ENCODE assay signal across 10 cellular contexts in the genomic region with DNA sequence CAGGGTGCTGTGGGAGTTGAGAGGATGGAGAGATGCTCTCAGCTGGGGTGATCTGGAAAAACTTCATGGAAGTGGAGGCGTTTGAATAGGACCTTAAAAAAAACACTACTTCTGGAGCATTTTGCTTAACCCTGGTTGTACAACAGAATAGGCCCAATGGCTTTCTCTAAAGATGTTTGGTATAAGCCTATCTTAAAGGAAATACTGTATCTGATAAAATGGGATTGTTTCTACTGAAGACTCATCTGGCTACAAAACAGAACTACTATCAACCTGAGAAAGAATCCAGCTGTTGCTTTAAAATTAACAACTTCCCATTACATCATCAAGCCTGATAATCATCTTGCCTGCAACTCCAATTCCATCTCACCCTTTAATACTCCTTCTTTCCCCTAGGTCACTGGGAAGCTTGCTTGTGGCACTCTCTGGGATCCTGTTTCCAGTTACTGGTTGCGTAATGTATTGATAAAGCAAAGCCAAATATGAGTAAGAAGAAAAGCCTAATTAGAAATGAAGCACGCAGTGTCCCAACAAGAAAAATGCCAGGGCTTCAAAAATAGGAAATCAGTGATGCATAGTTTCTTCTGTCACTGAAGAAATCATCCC. TPM values are rescaled to one million over a fixed set of nuclear protein-coding genes. Genes with fewer than 3 reads are reported as not detected.
DNase-seq lines count a peak whose midpoint lies in the region; ATAC-seq and TF ChIP-seq lines count a peak whose summit lies in the region.
"Not testable (repeated sequence)": the region's sequence is repeated elsewhere in the genome, so short reads cannot be mapped to it uniquely, and the experiment has no call there.
"Had no signal": no experiment of that assay in that cellular context is flagged by ENCODE, and none has a peak within 500 bp of the region (broad histone marks: within the 10 kb centered on the region; RNA-seq: fewer than 3 reads in every experiment).

No MANE protein-coding gene starts in this region.

- not testable (repeated sequence) for TF ChIP-seq RAD21 in SK-N-SH (IDR thresholded peaks at IDR 0.05; ENCODE audit: low read length)

- peaks cover 36% of the 10 kb centered on the region for H3K79me2 ChIP-seq in SK-N-SH (ENCODE audit: insufficient read depth)

- POLR2A ChIA-PET in HEK293 (lab: Yijun Ruan, JAX); SK-N-SH (lab: Yijun Ruan, JAX): not testable (repeated sequence)

- not testable (repeated sequence) for H3K36me3 ChIP-seq in HEK293 (ENCODE audit: control insufficient read depth in 2 of 2, insufficient read depth in 1 of 2, low read length in 2 of 2); SK-N-SH (replicated peaks in 1 of 2; ENCODE audit: control insufficient read depth in 1 of 2, insufficient read depth in 2 of 2, low read length in 1 of 2); psoas muscle (ENCODE audit: insufficient read depth in 1 of 2, low read depth in 1 of 2); aorta (ENCODE audit: control insufficient read depth in 1 of 2, insufficient read depth in 2 of 2, low read length in 1 of 2)

- H3K9me2 ChIP-seq in SK-N-SH = not testable (repeated sequence)

- not testable (repeated sequence) for H4K20me1 ChIP-seq in SK-N-SH (ENCODE audit: insufficient read depth)

- 0 out of 2 replicates have a peak overlapping the region, but pooled peaks have one; percentile 37 for H3K4me2 ChIP-seq in SK-N-SH

- H3F3A ChIP-seq in SK-N-SH (replicated peaks; ENCODE audit: insufficient read depth) = peaks cover 36% of the 10 kb centered on the region

- not testable (repeated sequence) for H3K27ac ChIP-seq in HEK293 (ENCODE audit: extremely low read depth, low read depth, low read length); aorta (ENCODE audit: low read depth in 1 of 2, low read length in 2 of 2)
- H3K27ac ChIP-seq in SK-N-SH (ENCODE audit: low read depth in 2 of 2, low read length in 1 of 2) (peak overlapping the region in 1 of 2 experiments; percentile 97; a peak in 2 of 4 replicates), psoas muscle (peak overlapping the region; percentile 91)

- peak; percentile 84 for DNase-seq in AG09309 (ENCODE audit: low read depth)
- not testable (repeated sequence) for DNase-seq in SK-N-SH, psoas muscle, aorta
- peak; percentile 42 for DNase-seq in choroid plexus epithelial cell (ENCODE audit: low read depth)
- DNase-seq in foreskin fibroblast = peak; percentile 84 to 85
- DNase-seq in iris pigment epithelial cell (ENCODE audit: low read depth) = peak; percentile 57

- not testable (repeated sequence) for ATAC-seq in psoas muscle
- ATAC-seq in aorta (ENCODE audit: low FRiP score) = peak; percentile 78

- TF ChIP-seq EP300 in SK-N-SH (IDR thresholded peaks at IDR 0.05; ENCODE audit: borderline replicate concordance in 1 of 2, low read depth in 1 of 2, low read length in 1 of 2) = not testable (repeated sequence)

- H3K4me3 ChIP-seq in AG09309 (ENCODE audit: control insufficient read depth, low read depth, low read length); HEK293 (ENCODE audit: low read depth, low read length); SK-N-SH (ENCODE audit: low read depth in 2 of 2, low read length in 1 of 2); choroid plexus epithelial cell (ENCODE audit: low read depth, low read length); foreskin fibroblast (ENCODE audit: low read depth in 1 of 2, low read length in 2 of 2); psoas muscle; aorta (ENCODE audit: low read length in 2 of 2): not testable (repeated sequence)

- TF ChIP-seq CTCF in AG09309 (IDR thresholded peaks at IDR 0.05; ENCODE audit: control insufficient read depth, insufficient read depth, low read depth, low read length, missing control alignments); HEK293 (tag by site-specific recombination; IDR thresholded peaks at IDR 0.05); SK-N-SH (IDR thresholded peaks at IDR 0.05); choroid plexus epithelial cell (conservative IDR thresholded peaks at IDR 0.05; ENCODE audit: low read depth, low read length); foreskin fibroblast (IDR thresholded peaks at IDR 0.05; ENCODE audit: low read depth, low read length); psoas muscle (IDR thresholded peaks at IDR 0.05): not testable (repeated sequence)

- peak overlapping the region; percentile 67 for H3K9ac ChIP-seq in SK-N-SH

- H3K9me3 ChIP-seq in HEK293 (ENCODE audit: control insufficient read depth, insufficient read depth, low read depth, low read length); SK-N-SH; psoas muscle; aorta (ENCODE audit: control insufficient read depth, low read length): not testable (repeated sequence)

- not testable (repeated sequence) for H2AFZ ChIP-seq in SK-N-SH (ENCODE audit: low read depth)

- not testable (repeated sequence) for H3K4me1 ChIP-seq in HEK293 (ENCODE audit: control insufficient read depth, insufficient read depth, low read length); aorta (ENCODE audit: control insufficient read depth in 1 of 2, insufficient read depth in 2 of 2, low read length in 2 of 2)
- H3K4me1 ChIP-seq in SK-N-SH (ENCODE audit: control insufficient read depth in 1 of 2, insufficient read depth in 2 of 2, low read depth in 1 of 2, low read length in 1 of 2) (peaks cover 0 to 16% of the 10 kb centered on the region in 2 experiments; a peak in 2 of 4 replicates), psoas muscle (peaks cover 16% of the 10 kb centered on the region)

- WGBS in SK-N-SH (ENCODE audit: low lambda C conversion rate) = 51% methylated on average over 2 of the region's 3 CpGs
- WGBS in psoas muscle, 3 donors = 58 to 86% (median 62%) methylated on average over 2 to 3 of the region's 3 CpGs
- WGBS in aorta, 2 donors = 50 to 58% methylated on average over 3 of the region's 3 CpGs

- CTCF ChIA-PET in HEK293 (lab: Yijun Ruan, JAX); SK-N-SH (lab: Yijun Ruan, JAX): not testable (repeated sequence)

- intact Hi-C loops in psoas muscle (cut with DNase I); aorta (cut with DNase I): not testable (repeated sequence)

- not testable (repeated sequence) for H3K27me3 ChIP-seq in SK-N-SH (ENCODE audit: insufficient read depth); psoas muscle (ENCODE audit: insufficient read depth in 3 of 3, low read length in 2 of 3); aorta (ENCODE audit: control insufficient read depth in 1 of 2, insufficient read depth in 2 of 2, low read length in 1 of 2)

TF ChIP-seq in HEK293, 187 proteins besides CTCF, POLR2A, EP300 and RAD21 (continues in another document):
- peak; percentile 13; the same call in 1 of the 2 replicates for TF ChIP-seq SCRT2 (tag by site-specific recombination; IDR thresholded peaks at IDR 0.05)
- TF ChIP-seq ZNF629 (tag by site-specific recombination; IDR thresholded peaks at IDR 0.05) = peak; percentile 46
- TF ChIP-seq, protein P1, sequence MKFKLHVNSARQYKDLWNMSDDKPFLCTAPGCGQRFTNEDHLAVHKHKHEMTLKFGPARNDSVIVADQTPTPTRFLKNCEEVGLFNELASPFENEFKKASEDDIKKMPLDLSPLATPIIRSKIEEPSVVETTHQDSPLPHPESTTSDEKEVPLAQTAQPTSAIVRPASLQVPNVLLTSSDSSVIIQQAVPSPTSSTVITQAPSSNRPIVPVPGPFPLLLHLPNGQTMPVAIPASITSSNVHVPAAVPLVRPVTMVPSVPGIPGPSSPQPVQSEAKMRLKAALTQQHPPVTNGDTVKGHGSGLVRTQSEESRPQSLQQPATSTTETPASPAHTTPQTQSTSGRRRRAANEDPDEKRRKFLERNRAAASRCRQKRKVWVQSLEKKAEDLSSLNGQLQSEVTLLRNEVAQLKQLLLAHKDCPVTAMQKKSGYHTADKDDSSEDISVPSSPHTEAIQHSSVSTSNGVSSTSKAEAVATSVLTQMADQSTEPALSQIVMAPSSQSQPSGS (tag by site-specific recombination; IDR thresholded peaks at IDR 0.05; ENCODE audit: low read depth) = peak; percentile 51; the same call in 1 of the 2 replicates

RNA-seq across cellular contexts. Expression of a gene that starts 56.2 kb away (rescaled TPM):
- 363 and 543 TPM in 2 replicates for polyA plus RNA-seq in SK-N-SH (2012; rRNA removed)
- 493 and 569 TPM in 2 replicates for polyA plus RNA-seq in SK-N-SH (2012; cell fraction: cytosol; rRNA removed)
- 806 and 1,198 TPM in 2 replicates for polyA plus RNA-seq in SK-N-SH (2012; cell fraction: nucleus; rRNA removed)
- total RNA-seq in psoas muscle = 100 to 1,000 TPM in 2 of 4 donors, 10 to 100 TPM in 2; 43.3 to 171 (median 103) TPM
- polyA plus RNA-seq in psoas muscle = 10 to 100 TPM in 2 of 3 donors, 1 to 10 TPM in 1; 10.0 to 21.6 (median 20.5) TPM
- total RNA-seq in aorta = 1,000 to 10,000 TPM in 1 of 2 donors, 100 to 1,000 TPM in 1; 354 to 2,327 TPM
- polyA plus RNA-seq in aorta = 100 to 1,000 TPM in 1 of 2 donors, 10 to 100 TPM in 1; 56.5 to 949 TPM
- polyA plus RNA-seq: CD8-positive, alpha-beta memory T cell had no signal

RNA-seq across cellular contexts. Expression of a gene that starts 59.4 kb away (rescaled TPM):
- polyA plus RNA-seq in SK-N-SH (2012; rRNA removed) (64.3 and 80.2 TPM in 2 replicates), psoas muscle (1 to 10 TPM; 2.1 to 4.3 (median 3.2) TPM), aorta (10 to 100 TPM; 12.8 to 28.5 TPM)
- 71.3 and 82.7 TPM in 2 replicates for polyA plus RNA-seq in SK-N-SH (2012; cell fraction: cytosol; rRNA removed)
- polyA plus RNA-seq in SK-N-SH (2012; cell fraction: nucleus; rRNA removed) = 37.6 and 47.8 TPM in 2 replicates
- total RNA-seq in psoas muscle (10 to 100 TPM in 3 of 4 donors, 1 to 10 TPM in 1; 8.2 to 53.6 (median 28.1) TPM), aorta (10 to 100 TPM; 28.8 to 54.6 TPM)
- total RNA-seq: activated T-helper 1 cell treated with anti-CD3 and anti-CD28 coated beads, Interleukin-12 subunit alpha, Interleukin-12 subunit beta, Interleukin-2, Interleukin-4 antibody, amounts not matched to agents 30 ng/mL and 10 ng/mL and 1 ng/mL, durations not matched to agents 14 hours and 24 hours and 36 hours; CD8-positive, alpha-beta memory T cell had no signal
- polyA plus RNA-seq: CD8-positive, alpha-beta memory T cell had no signal
